Comparison of ENCODE assay signal across 1 cellular context in the genomic region with DNA sequence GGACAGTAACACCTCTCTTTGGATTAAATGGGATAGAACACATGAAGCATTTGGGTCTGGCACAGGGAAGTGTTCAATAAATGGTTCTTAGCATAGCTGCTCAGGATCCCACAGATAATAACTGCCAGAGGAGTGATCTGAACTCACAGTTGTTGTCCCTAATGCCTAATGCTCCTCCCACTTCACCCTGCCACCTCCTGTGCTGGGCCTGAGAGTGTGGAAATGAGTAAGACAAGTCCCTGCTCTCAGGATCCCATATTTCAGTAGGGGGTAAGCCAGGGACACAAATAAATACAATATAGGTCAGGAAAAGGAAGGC.
TF ChIP-seq lines count a peak whose summit lies in the region.

No MANE protein-coding gene starts in this region.

TF ChIP-seq in WTC11, 78 proteins besides CTCF, POLR2A, EP300 and RAD21 (continued from another document):
- TF ChIP-seq PRDM15 (CRISPR knock-in tag; IDR thresholded peaks at IDR 0.05) (no peak), NFE2L1 (CRISPR knock-in tag; IDR thresholded peaks at IDR 0.05) (no peak)
